In genomic region chr2:223847410-223847809, GRCh38 we compare ENCODE assay signal across 15 cellular contexts. TPM values are rescaled to one million over a fixed set of nuclear protein-coding genes. Genes with fewer than 3 reads are reported as not detected.
DNase-seq lines count a peak whose midpoint lies in the region; ATAC-seq and TF ChIP-seq lines count a peak whose summit lies in the region.
"Had no signal": no experiment of that assay in that cellular context is flagged by ENCODE, and none has a peak within 500 bp of the region (broad histone marks: within the 10 kb centered on the region; RNA-seq: fewer than 3 reads in every experiment).

No MANE protein-coding gene starts in this region.

- no TSS peak for BruUV-seq in MCF 10A (replicated peaks; lab: Mats Ljungman, UMichigan)

- no peak overlapping the region for H3K4me2 ChIP-seq in osteoblast (ENCODE audit: insufficient read depth, low read length)
- H3K4me2 ChIP-seq: BLaER1 had no signal

- H3K9me3 Mint-ChIP-seq in MCF 10A (ENCODE audit: unreplicated experiment): peaks cover 10% of the 10 kb centered on the region

- no peaks in the 10 kb centered on the region for H3K79me2 ChIP-seq in osteoblast (ENCODE audit: insufficient read depth, low read length)

- DNase-seq in MCF 10A (ENCODE audit: unreplicated experiment): no peak
- no peak for DNase-seq in breast epithelium (ENCODE audit: low spot score in 2 of 2)
- no peak for DNase-seq in T-helper 17 cell
- no peak for DNase-seq in osteoblast (ENCODE audit: insufficient read length, low spot score, missing footprints)
- no peak for DNase-seq in sigmoid colon
- DNase-seq in stimulated activated CD4-positive, alpha-beta T cell treated with anti-CD3 and anti-CD28 coated beads, Interleukin-1b, Interleukin-23, amount 100 ng/mL, for 48 hours: no peak
- DNase-seq: 8988T, DMS 273 treated with DMSO at 0.1 percent for 48 hours, DMS53, GM23248 had no signal

- POLR2A ChIA-PET in MCF 10A (lab: Yijun Ruan, JAX): interaction anchor here (0.9 kb wide), 1 partner anchor 9 kb away, joined by 5 read pairs; no protein-coding TSS in a partner anchor

- H3K9me3 ChIP-seq in breast epithelium: no peaks in the 10 kb centered on the region
- H3K9me3 ChIP-seq in T-helper 17 cell (ENCODE audit: control insufficient read depth, low read length, poor library complexity, severe bottlenecking): no peaks in the 10 kb centered on the region
- no peaks in the 10 kb centered on the region for H3K9me3 ChIP-seq in osteoblast (ENCODE audit: low read depth, low read length)
- no peaks in the 10 kb centered on the region for H3K9me3 ChIP-seq in sigmoid colon
- H3K9me3 ChIP-seq: HAP-1 had no signal

- intact Hi-C loops in MCF 10A (cut with micrococcal nuclease) (no loop called here), breast epithelium (cut with DNase I; ENCODE audit: low total_unique reads) (no loop called here), sigmoid colon (cut with DNase I) (no loop called here)

- ATAC-seq in T-helper 17 cell: peak; percentile 27
- ATAC-seq in SK-N-SH treated with all-trans-retinoic acid at 6 μM for 48 hours: no peak

- H3K36me3 Mint-ChIP-seq in MCF 10A (ENCODE audit: insufficient read depth, unreplicated experiment) (peaks cover 15% of the 10 kb centered on the region), T-helper 17 cell (ENCODE audit: low read depth) (peaks cover 8% of the 10 kb centered on the region)

- H3K27ac Mint-ChIP-seq in MCF 10A (ENCODE audit: low read depth, unreplicated experiment) (peak overlapping the region; percentile 86), T-helper 17 cell (no peak overlapping the region)
- H3K27ac Mint-ChIP-seq: CD14-positive monocyte had no signal

- H3K4me3 Mint-ChIP-seq in MCF 10A (ENCODE audit: unreplicated experiment): no peak overlapping the region
- H3K4me3 Mint-ChIP-seq in T-helper 17 cell: no peak overlapping the region
- H3K4me3 Mint-ChIP-seq: CD14-positive monocyte; CD4-positive, alpha-beta memory T cell had no signal

- TF ChIP-seq CTCF in MCF 10A (IDR thresholded peaks at IDR 0.05; ENCODE audit: unreplicated experiment) (no peak), breast epithelium (IDR thresholded peaks at IDR 0.05) (no peak), osteoblast (IDR thresholded peaks at IDR 0.05; ENCODE audit: extremely low read depth, low read depth, low read length) (no peak), sigmoid colon (IDR thresholded peaks at IDR 0.05) (no peak)

- CTCF ChIA-PET in MCF 10A (lab: Yijun Ruan, JAX): interaction anchor here (0.6 to 1.4 kb wide), 4 partner anchors 9 to 119 kb away, joined by 3 to 4 read pairs (median 4); no protein-coding TSS in a partner anchor

- no peak for TF ChIP-seq POLR2A in breast epithelium (IDR thresholded peaks at IDR 0.05)
- no peak for TF ChIP-seq POLR2A in sigmoid colon (IDR thresholded peaks at IDR 0.05)

- H3K27ac ChIP-seq in breast epithelium (no peak overlapping the region), osteoblast (ENCODE audit: low read depth, low read length) (peak overlapping the region; percentile 69), sigmoid colon (no peak overlapping the region)
- H3K27ac ChIP-seq: BLaER1 had no signal

- TF ChIP-seq EP300 in sigmoid colon (IDR thresholded peaks at IDR 0.05): no peak

- H2AFZ ChIP-seq in osteoblast (ENCODE audit: low read length): no peak overlapping the region
- H2AFZ ChIP-seq: GM23248 had no signal

- H3K4me1 Mint-ChIP-seq in MCF 10A (ENCODE audit: insufficient read depth, unreplicated experiment): peaks cover 9% of the 10 kb centered on the region
- H3K4me1 Mint-ChIP-seq in T-helper 17 cell: peaks cover 13% of the 10 kb centered on the region
- H3K4me1 Mint-ChIP-seq: CD14-positive monocyte had no signal

- no peaks in the 10 kb centered on the region for H3K36me3 ChIP-seq in breast epithelium
- H3K36me3 ChIP-seq in osteoblast (ENCODE audit: insufficient read depth, low read length): no peaks in the 10 kb centered on the region
- H3K36me3 ChIP-seq in sigmoid colon: no peaks in the 10 kb centered on the region
- H3K36me3 ChIP-seq: HAP-1 had no signal

- H4K20me1 ChIP-seq in osteoblast (ENCODE audit: insufficient read depth, low read length): no peaks in the 10 kb centered on the region
- H4K20me1 ChIP-seq: BLaER1 had no signal

- 91 to 99% methylated on average over 7 of the region's 7 CpGs for WGBS in sigmoid colon, 2 donors

- no peak overlapping the region for H3K4me3 ChIP-seq in breast epithelium
- no peak overlapping the region for H3K4me3 ChIP-seq in osteoblast (ENCODE audit: insufficient read depth, low read length)
- H3K4me3 ChIP-seq in sigmoid colon: no peak overlapping the region
- H3K4me3 ChIP-seq: BLaER1, GM23248, HAP-1 had no signal

- H3K27me3 ChIP-seq in breast epithelium (no peaks in the 10 kb centered on the region), osteoblast (ENCODE audit: insufficient read depth, low read length) (no peaks in the 10 kb centered on the region), sigmoid colon (no peaks in the 10 kb centered on the region)
- H3K27me3 ChIP-seq: BLaER1 had no signal

- no peaks in the 10 kb centered on the region for H3K27me3 Mint-ChIP-seq in MCF 10A (ENCODE audit: insufficient read depth, unreplicated experiment)
- no peaks in the 10 kb centered on the region for H3K27me3 Mint-ChIP-seq in T-helper 17 cell
- H3K27me3 Mint-ChIP-seq: CD4-positive, alpha-beta memory T cell had no signal

- no peaks in the 10 kb centered on the region for H3K4me1 ChIP-seq in breast epithelium
- H3K4me1 ChIP-seq in osteoblast (ENCODE audit: insufficient read depth, low read length): peaks cover 5% of the 10 kb centered on the region
- no peaks in the 10 kb centered on the region for H3K4me1 ChIP-seq in sigmoid colon
- H3K4me1 ChIP-seq: BLaER1, HAP-1 had no signal

TF ChIP-seq in SK-N-SH treated with all-trans-retinoic acid at 6 μM for 48 hours, 23 proteins besides CTCF, POLR2A, EP300 and RAD21:
- TF ChIP-seq ESRRG (CRISPR knock-in tag; IDR thresholded peaks at IDR 0.05) (no peak), SNAI2 (CRISPR knock-in tag; IDR thresholded peaks at IDR 0.05) (no peak), ARNTL (CRISPR knock-in tag; IDR thresholded peaks at IDR 0.05; ENCODE audit: borderline replicate concordance, low read depth) (no peak), ZNF70 (CRISPR knock-in tag; IDR thresholded peaks at IDR 0.05) (no peak), ZFP3 (CRISPR knock-in tag; IDR thresholded peaks at IDR 0.05) (no peak), PATZ1 (CRISPR knock-in tag; IDR thresholded peaks at IDR 0.05; ENCODE audit: borderline replicate concordance) (no peak), OSR1 (CRISPR knock-in tag; IDR thresholded peaks at IDR 0.05) (no peak), TCF4 (CRISPR knock-in tag; IDR thresholded peaks at IDR 0.05; ENCODE audit: borderline replicate concordance) (no peak)

RNA-seq across cellular contexts. Expression of gene AP1S3, which starts 10.0 kb away (rescaled TPM):
- total RNA-seq in MCF 10A (2022) (56.9 and 57.7 TPM in 2 replicates), breast epithelium (1 to 10 TPM; 2.1 to 9.5 (median 4.7) TPM), T-helper 17 cell (1 to 10 TPM; 1.6 to 2.9 TPM), osteoblast (2.2 and 2.7 TPM in 2 replicates), sigmoid colon (under 1 TPM in 2 of 4 donors, not detected in 2; 0.14 to 0.99 TPM)
- 1 to 10 TPM; 3.0 to 7.2 (median 4.0) TPM for polyA plus RNA-seq in sigmoid colon
